ENCODE assay signal across 23 cellular contexts in the genomic region with DNA sequence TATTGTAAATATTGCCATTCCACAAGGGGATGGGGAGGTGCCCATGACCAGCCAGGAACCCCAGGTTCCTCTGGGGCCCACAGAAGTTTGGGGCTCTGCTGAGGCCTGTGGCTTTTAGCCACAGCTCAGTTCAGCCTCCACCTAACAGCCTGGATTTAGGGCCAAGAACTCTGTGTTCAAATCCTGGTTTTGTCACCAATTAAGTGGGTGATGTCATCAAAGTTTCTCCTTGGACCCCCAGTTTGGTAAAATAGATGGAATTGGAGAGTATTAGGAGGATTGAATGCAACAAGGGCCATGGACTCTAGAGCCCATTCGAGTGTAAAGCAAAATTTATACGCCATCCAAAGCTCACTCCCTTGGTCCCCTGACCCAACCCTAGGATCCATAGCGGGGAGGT. TPM values are rescaled to one million over a fixed set of nuclear protein-coding genes. Genes with fewer than 3 reads are reported as not detected.
DNase-seq lines count a peak whose midpoint lies in the region; ATAC-seq, FAIRE-seq and TF ChIP-seq lines count a peak whose summit lies in the region.
"Had no signal": no experiment of that assay in that cellular context is flagged by ENCODE, and none has a peak within 500 bp of the region (broad histone marks: within the 10 kb centered on the region; RNA-seq: fewer than 3 reads in every experiment).

No MANE protein-coding gene starts in this region.

- TF ChIP-seq POLR2A in spleen (IDR thresholded peaks at IDR 0.05) = no peak

- H3K4me3 ChIP-seq in bronchial epithelial cell (ENCODE audit: low read depth, low read length) (no peak overlapping the region), iPS-15b (ENCODE audit: low read depth, low read length) (peak overlapping the region; percentile 4), spleen (no peak overlapping the region)
- H3K4me3 ChIP-seq: GM23338, HAP-1 had no signal

- DNase-seq in 8988T (peak; percentile 21), bronchial epithelial cell (ENCODE audit: low read depth) (no peak), spleen (peak; percentile 4), islet precursor cell (no peak)
- DNase-seq: C1 segment of cervical spinal cord; Calu3; CD4-positive, alpha-beta memory T cell; COR-L47; DMS53; DMS79 treated with DMSO at 0.1 percent for 48 hours; GF-D8; HFFc6 had no signal

- intact Hi-C loops in spleen (cut with DNase I; ENCODE audit: low total_unique reads) = no loop called here

- no peak overlapping the region for H3K9ac ChIP-seq in iPS-15b (ENCODE audit: low read depth, low read length)

- 40 to 51% (median 48%) methylated on average over 3 of the region's 3 CpGs for WGBS in spleen, 5 donors

- ATAC-seq in HG03439 (IDR thresholded peaks at IDR 0.05; ENCODE audit: unreplicated experiment) = no peak
- ATAC-seq in GM21723 (IDR thresholded peaks at IDR 0.05; ENCODE audit: unreplicated experiment) = no peak
- ATAC-seq: GM23338 had no signal

- H3K36me3 ChIP-seq in bronchial epithelial cell (ENCODE audit: control insufficient read depth, insufficient read depth, low read length) = no peaks in the 10 kb centered on the region
- no peaks in the 10 kb centered on the region for H3K36me3 ChIP-seq in iPS-15b (ENCODE audit: control insufficient read depth, insufficient read depth, low read length)
- H3K36me3 ChIP-seq in spleen = no peaks in the 10 kb centered on the region
- H3K36me3 ChIP-seq: HAP-1 had no signal

- no peak overlapping the region for H3K27ac ChIP-seq in spleen

- H3K27me3 ChIP-seq in bronchial epithelial cell (ENCODE audit: control insufficient read depth, insufficient read depth, low read length) (peaks cover 79% of the 10 kb centered on the region), iPS-15b (ENCODE audit: control insufficient read depth, insufficient read depth, low read length) (peaks cover 96% of the 10 kb centered on the region), spleen (replicated peaks in 1 of 7) (peaks cover 15 to 100% (median 100%) of the 10 kb centered on the region in 7 donors)

- H3K9me3 ChIP-seq in iPS-15b (ENCODE audit: control insufficient read depth, insufficient read depth, low read length) = no peaks in the 10 kb centered on the region
- H3K9me3 ChIP-seq in spleen = no peaks in the 10 kb centered on the region
- H3K9me3 ChIP-seq: HAP-1 had no signal

- H3K4me1 ChIP-seq in iPS-15b (ENCODE audit: control insufficient read depth, insufficient read depth, low read length) (no peaks in the 10 kb centered on the region), spleen (peaks cover 11 to 38% (median 28%) of the 10 kb centered on the region in 6 donors)
- H3K4me1 ChIP-seq: HAP-1 had no signal

- FAIRE-seq in bronchial epithelial cell (lab: Jason Lieb, UNC) = peak; percentile 13
- FAIRE-seq: GM12891, GM18507 had no signal

- TF ChIP-seq CTCF in bronchial epithelial cell (IDR thresholded peaks at IDR 0.05; ENCODE audit: insufficient read depth, low read length, severe bottlenecking) (no peak), spleen (IDR thresholded peaks at IDR 0.05 in 8 of 11, conservative IDR thresholded peaks at IDR 0.05 in 3 of 11) (no peak)

RNA-seq across cellular contexts. Expression of gene FEV, which starts 3.2 kb away (rescaled TPM):
- not detected in 2 replicates for total RNA-seq in bronchial epithelial cell
- total RNA-seq in spleen = not detected
- polyA plus RNA-seq in spleen = not detected
- total RNA-seq: A172; Calu3; CD4-positive, alpha-beta memory T cell; G401; GM23338; H4; HFFc6 had no signal
- polyA plus RNA-seq: BJ; CD4-positive, alpha-beta memory T cell; GM23338 had no signal

RNA-seq across cellular contexts. Expression of gene CRYBA2, which starts 5.1 kb away (rescaled TPM):
- total RNA-seq in bronchial epithelial cell = not detected in 2 replicates
- total RNA-seq in spleen = not detected
- not detected for polyA plus RNA-seq in spleen
- total RNA-seq: A172; Calu3; CD4-positive, alpha-beta memory T cell; G401; GM23338; H4; HFFc6 had no signal
- polyA plus RNA-seq: CD4-positive, alpha-beta memory T cell; GM23338 had no signal

RNA-seq across cellular contexts. Expression of gene CDK5R2, which starts 28.7 kb away (rescaled TPM):
- total RNA-seq in bronchial epithelial cell (not detected in 2 replicates), spleen (not detected)
- not detected for polyA plus RNA-seq in spleen
- total RNA-seq: CD4-positive, alpha-beta memory T cell had no signal
- polyA plus RNA-seq: CD4-positive, alpha-beta memory T cell; GM23338 had no signal

RNA-seq across cellular contexts. Expression of gene CFAP65, which starts 53.2 kb away (rescaled TPM):
- total RNA-seq in bronchial epithelial cell (not detected in 2 replicates), spleen (under 1 TPM in 1 of 7 donors, not detected in 6; 0.28 TPM)
- polyA plus RNA-seq in spleen = not detected
- total RNA-seq: CD4-positive, alpha-beta memory T cell; G401; HFFc6 had no signal
- polyA plus RNA-seq: BJ; CD4-positive, alpha-beta memory T cell had no signal

Comparison
In these comparisons a context has a peak if more than half of its experiments do, and no peak if none do; other contexts are left out.
1. DNase-seq: peak in 8988T (single experiment) and spleen (single experiment); none in bronchial epithelial cell (single experiment) and islet precursor cell (single experiment).